Comparison of ENCODE assay signal across 1 cellular context in genomic region chr7:55188590-55189446, GRCh38.
A peak's percentile ranks its signal among the peaks of the same experiment; 100 is the strongest.
TF ChIP-seq lines count a peak whose summit lies in the region.

No MANE protein-coding gene starts in this region.

TF ChIP-seq in HepG2, 621 proteins besides CTCF, POLR2A, EP300 and RAD21 (continued from another document and continues in another):
- TF ChIP-seq, protein P1, sequence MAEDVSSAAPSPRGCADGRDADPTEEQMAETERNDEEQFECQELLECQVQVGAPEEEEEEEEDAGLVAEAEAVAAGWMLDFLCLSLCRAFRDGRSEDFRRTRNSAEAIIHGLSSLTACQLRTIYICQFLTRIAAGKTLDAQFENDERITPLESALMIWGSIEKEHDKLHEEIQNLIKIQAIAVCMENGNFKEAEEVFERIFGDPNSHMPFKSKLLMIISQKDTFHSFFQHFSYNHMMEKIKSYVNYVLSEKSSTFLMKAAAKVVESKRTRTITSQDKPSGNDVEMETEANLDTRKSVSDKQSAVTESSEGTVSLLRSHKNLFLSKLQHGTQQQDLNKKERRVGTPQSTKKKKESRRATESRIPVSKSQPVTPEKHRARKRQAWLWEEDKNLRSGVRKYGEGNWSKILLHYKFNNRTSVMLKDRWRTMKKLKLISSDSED (CRISPR knock-in tag; IDR thresholded peaks at IDR 0.05): no peak
- TF ChIP-seq RFXANK (CRISPR knock-in tag; IDR thresholded peaks at IDR 0.05) (no peak), NFE2L2 (IDR thresholded peaks at IDR 0.05; ENCODE audit: low read length) (no peak), AGO2 (optimal IDR thresholded peaks at IDR 0.05; ENCODE audit: low read depth, low read length) (no peak), ZNF101 (CRISPR knock-in tag; IDR thresholded peaks at IDR 0.05; ENCODE audit: borderline replicate concordance, low read depth) (no peak), ZFP82 (CRISPR knock-in tag; IDR thresholded peaks at IDR 0.05; ENCODE audit: borderline replicate concordance) (no peak), KLF11 (CRISPR knock-in tag; IDR thresholded peaks at IDR 0.05) (no peak), NR2F1 (CRISPR knock-in tag; IDR thresholded peaks at IDR 0.05) (peak; percentile 41 to 60; a peak in 3 of 4 replicates), FOXA3 (CRISPR knock-in tag; IDR thresholded peaks at IDR 0.05) (no peak; the same call in none of the 2 replicates), ZNF841 (CRISPR knock-in tag; IDR thresholded peaks at IDR 0.05; ENCODE audit: borderline replicate concordance) (no peak), RFX3 (CRISPR knock-in tag; IDR thresholded peaks at IDR 0.05) (no peak), HDAC6 (IDR thresholded peaks at IDR 0.05; ENCODE audit: low read depth, low read length) (no peak), ZMAT3 (CRISPR knock-in tag; conservative IDR thresholded peaks at IDR 0.05) (no peak), AKAP8 (CRISPR knock-in tag; IDR thresholded peaks at IDR 0.05) (no peak; the same call in 1 of the 2 replicates), MED1 (CRISPR knock-in tag; IDR thresholded peaks at IDR 0.05) (peak; percentile 75), PPARG (CRISPR knock-in tag; conservative IDR thresholded peaks at IDR 0.05) (peak; percentile 65), JARID2 (CRISPR knock-in tag; IDR thresholded peaks at IDR 0.05; ENCODE audit: insufficient replicate concordance) (no peak), FOXO1 (CRISPR knock-in tag; IDR thresholded peaks at IDR 0.05) (peak; percentile 48; the same call in 1 of the 2 replicates), ONECUT2 (CRISPR knock-in tag; IDR thresholded peaks at IDR 0.05) (no peak), ZBTB10 (CRISPR knock-in tag; IDR thresholded peaks at IDR 0.05; ENCODE audit: borderline replicate concordance) (peak; percentile 22), HNF4A (CRISPR knock-in tag; IDR thresholded peaks at IDR 0.05) (peak; percentile 77), NFE2 (CRISPR knock-in tag; IDR thresholded peaks at IDR 0.05) (no peak), ZNF225 (CRISPR knock-in tag; IDR thresholded peaks at IDR 0.05) (no peak), ZNF451 (CRISPR knock-in tag; IDR thresholded peaks at IDR 0.05) (peak; percentile 64; the same call in 1 of the 2 replicates), THAP7 (CRISPR knock-in tag; IDR thresholded peaks at IDR 0.05) (no peak), ZNF749 (CRISPR knock-in tag; IDR thresholded peaks at IDR 0.05; ENCODE audit: borderline replicate concordance) (no peak), ZNF816 (CRISPR knock-in tag; IDR thresholded peaks at IDR 0.05; ENCODE audit: borderline replicate concordance) (0 out of 2 replicates have a peak, but pooled peaks have one; percentile 14), RARA (CRISPR knock-in tag; IDR thresholded peaks at IDR 0.05) (peak; percentile 43), THYN1 (CRISPR knock-in tag; IDR thresholded peaks at IDR 0.05; ENCODE audit: borderline replicate concordance, low read depth) (no peak), SALL2 (CRISPR knock-in tag; IDR thresholded peaks at IDR 0.05) (no peak), ZC3H4 (CRISPR knock-in tag; IDR thresholded peaks at IDR 0.05; ENCODE audit: borderline replicate concordance) (peak; percentile 64; the same call in 1 of the 2 replicates), CHD2 (IDR thresholded peaks at IDR 0.05; ENCODE audit: low read depth, low read length) (0 out of 2 replicates have a peak, but pooled peaks have one; percentile 41), ZNF17 (CRISPR knock-in tag; IDR thresholded peaks at IDR 0.05) (no peak), SIN3A (IDR thresholded peaks at IDR 0.05; ENCODE audit: borderline replicate concordance, low read depth, low read length) (0 out of 2 replicates have a peak, but pooled peaks have one; percentile 8), CREB1 (IDR thresholded peaks at IDR 0.05) (peak; percentile 67), CREB1 (CRISPR knock-in tag; IDR thresholded peaks at IDR 0.05) (peak; percentile 70), ZNF878 (CRISPR knock-in tag; IDR thresholded peaks at IDR 0.05) (0 out of 2 replicates have a peak, but pooled peaks have one; percentile 40), ZNF788 (CRISPR knock-in tag; IDR thresholded peaks at IDR 0.05; ENCODE audit: borderline replicate concordance) (peak; percentile 72; the same call in 1 of the 2 replicates), NKX3-1 (CRISPR knock-in tag; IDR thresholded peaks at IDR 0.05) (0 out of 2 replicates have a peak, but pooled peaks have one; percentile 35), MAZ (IDR thresholded peaks at IDR 0.05; ENCODE audit: borderline replicate concordance, low read depth, low read length) (no peak), MAZ (CRISPR knock-in tag; IDR thresholded peaks at IDR 0.05; ENCODE audit: low read depth) (no peak), KMT2B (CRISPR knock-in tag; IDR thresholded peaks at IDR 0.05) (no peak), SOX13 (IDR thresholded peaks at IDR 0.05) (peak; percentile 43), SOX13 (CRISPR knock-in tag; conservative IDR thresholded peaks at IDR 0.05 in 1 of 2, IDR thresholded peaks at IDR 0.05 in 1 of 2) (peak in 1 of 2 experiments; percentile 53; a peak in 1 of 4 replicates), ZNF773 (CRISPR knock-in tag; IDR thresholded peaks at IDR 0.05; ENCODE audit: borderline replicate concordance) (no peak), ZNF3 (CRISPR knock-in tag; IDR thresholded peaks at IDR 0.05) (no peak), FOXP1 (IDR thresholded peaks at IDR 0.05) (no peak), FOXP1 (CRISPR knock-in tag; IDR thresholded peaks at IDR 0.05) (peak; percentile 20; the same call in 1 of the 2 replicates), ZBTB38 (CRISPR knock-in tag; IDR thresholded peaks at IDR 0.05) (no peak), NR2F2 (IDR thresholded peaks at IDR 0.05; ENCODE audit: borderline replicate concordance, low read depth) (peak; percentile 76), RXRA (CRISPR knock-in tag; IDR thresholded peaks at IDR 0.05) (0 out of 2 replicates have a peak, but pooled peaks have one; percentile 24), PAXIP1 (CRISPR knock-in tag; conservative IDR thresholded peaks at IDR 0.05) (peak; percentile 96)
- TF ChIP-seq, protein P2, sequence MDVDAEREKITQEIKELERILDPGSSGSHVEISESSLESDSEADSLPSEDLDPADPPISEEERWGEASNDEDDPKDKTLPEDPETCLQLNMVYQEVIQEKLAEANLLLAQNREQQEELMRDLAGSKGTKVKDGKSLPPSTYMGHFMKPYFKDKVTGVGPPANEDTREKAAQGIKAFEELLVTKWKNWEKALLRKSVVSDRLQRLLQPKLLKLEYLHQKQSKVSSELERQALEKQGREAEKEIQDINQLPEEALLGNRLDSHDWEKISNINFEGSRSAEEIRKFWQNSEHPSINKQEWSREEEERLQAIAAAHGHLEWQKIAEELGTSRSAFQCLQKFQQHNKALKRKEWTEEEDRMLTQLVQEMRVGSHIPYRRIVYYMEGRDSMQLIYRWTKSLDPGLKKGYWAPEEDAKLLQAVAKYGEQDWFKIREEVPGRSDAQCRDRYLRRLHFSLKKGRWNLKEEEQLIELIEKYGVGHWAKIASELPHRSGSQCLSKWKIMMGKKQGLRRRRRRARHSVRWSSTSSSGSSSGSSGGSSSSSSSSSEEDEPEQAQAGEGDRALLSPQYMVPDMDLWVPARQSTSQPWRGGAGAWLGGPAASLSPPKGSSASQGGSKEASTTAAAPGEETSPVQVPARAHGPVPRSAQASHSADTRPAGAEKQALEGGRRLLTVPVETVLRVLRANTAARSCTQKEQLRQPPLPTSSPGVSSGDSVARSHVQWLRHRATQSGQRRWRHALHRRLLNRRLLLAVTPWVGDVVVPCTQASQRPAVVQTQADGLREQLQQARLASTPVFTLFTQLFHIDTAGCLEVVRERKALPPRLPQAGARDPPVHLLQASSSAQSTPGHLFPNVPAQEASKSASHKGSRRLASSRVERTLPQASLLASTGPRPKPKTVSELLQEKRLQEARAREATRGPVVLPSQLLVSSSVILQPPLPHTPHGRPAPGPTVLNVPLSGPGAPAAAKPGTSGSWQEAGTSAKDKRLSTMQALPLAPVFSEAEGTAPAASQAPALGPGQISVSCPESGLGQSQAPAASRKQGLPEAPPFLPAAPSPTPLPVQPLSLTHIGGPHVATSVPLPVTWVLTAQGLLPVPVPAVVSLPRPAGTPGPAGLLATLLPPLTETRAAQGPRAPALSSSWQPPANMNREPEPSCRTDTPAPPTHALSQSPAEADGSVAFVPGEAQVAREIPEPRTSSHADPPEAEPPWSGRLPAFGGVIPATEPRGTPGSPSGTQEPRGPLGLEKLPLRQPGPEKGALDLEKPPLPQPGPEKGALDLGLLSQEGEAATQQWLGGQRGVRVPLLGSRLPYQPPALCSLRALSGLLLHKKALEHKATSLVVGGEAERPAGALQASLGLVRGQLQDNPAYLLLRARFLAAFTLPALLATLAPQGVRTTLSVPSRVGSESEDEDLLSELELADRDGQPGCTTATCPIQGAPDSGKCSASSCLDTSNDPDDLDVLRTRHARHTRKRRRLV (CRISPR knock-in tag; IDR thresholded peaks at IDR 0.05): no peak
- TF ChIP-seq, protein P3, sequence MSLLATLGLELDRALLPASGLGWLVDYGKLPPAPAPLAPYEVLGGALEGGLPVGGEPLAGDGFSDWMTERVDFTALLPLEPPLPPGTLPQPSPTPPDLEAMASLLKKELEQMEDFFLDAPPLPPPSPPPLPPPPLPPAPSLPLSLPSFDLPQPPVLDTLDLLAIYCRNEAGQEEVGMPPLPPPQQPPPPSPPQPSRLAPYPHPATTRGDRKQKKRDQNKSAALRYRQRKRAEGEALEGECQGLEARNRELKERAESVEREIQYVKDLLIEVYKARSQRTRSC (CRISPR knock-in tag; IDR thresholded peaks at IDR 0.05; ENCODE audit: low read depth): no peak
- TF ChIP-seq, protein P4, sequence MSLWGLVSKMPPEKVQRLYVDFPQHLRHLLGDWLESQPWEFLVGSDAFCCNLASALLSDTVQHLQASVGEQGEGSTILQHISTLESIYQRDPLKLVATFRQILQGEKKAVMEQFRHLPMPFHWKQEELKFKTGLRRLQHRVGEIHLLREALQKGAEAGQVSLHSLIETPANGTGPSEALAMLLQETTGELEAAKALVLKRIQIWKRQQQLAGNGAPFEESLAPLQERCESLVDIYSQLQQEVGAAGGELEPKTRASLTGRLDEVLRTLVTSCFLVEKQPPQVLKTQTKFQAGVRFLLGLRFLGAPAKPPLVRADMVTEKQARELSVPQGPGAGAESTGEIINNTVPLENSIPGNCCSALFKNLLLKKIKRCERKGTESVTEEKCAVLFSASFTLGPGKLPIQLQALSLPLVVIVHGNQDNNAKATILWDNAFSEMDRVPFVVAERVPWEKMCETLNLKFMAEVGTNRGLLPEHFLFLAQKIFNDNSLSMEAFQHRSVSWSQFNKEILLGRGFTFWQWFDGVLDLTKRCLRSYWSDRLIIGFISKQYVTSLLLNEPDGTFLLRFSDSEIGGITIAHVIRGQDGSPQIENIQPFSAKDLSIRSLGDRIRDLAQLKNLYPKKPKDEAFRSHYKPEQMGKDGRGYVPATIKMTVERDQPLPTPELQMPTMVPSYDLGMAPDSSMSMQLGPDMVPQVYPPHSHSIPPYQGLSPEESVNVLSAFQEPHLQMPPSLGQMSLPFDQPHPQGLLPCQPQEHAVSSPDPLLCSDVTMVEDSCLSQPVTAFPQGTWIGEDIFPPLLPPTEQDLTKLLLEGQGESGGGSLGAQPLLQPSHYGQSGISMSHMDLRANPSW (CRISPR knock-in tag; IDR thresholded peaks at IDR 0.05; ENCODE audit: borderline replicate concordance): 0 out of 2 replicates have a peak, but pooled peaks have one; percentile 7
- TF ChIP-seq, protein P5, sequence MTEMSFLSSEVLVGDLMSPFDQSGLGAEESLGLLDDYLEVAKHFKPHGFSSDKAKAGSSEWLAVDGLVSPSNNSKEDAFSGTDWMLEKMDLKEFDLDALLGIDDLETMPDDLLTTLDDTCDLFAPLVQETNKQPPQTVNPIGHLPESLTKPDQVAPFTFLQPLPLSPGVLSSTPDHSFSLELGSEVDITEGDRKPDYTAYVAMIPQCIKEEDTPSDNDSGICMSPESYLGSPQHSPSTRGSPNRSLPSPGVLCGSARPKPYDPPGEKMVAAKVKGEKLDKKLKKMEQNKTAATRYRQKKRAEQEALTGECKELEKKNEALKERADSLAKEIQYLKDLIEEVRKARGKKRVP (CRISPR knock-in tag; IDR thresholded peaks at IDR 0.05): no peak
